1 cellular context compared by ENCODE assay signal in the genomic region with DNA sequence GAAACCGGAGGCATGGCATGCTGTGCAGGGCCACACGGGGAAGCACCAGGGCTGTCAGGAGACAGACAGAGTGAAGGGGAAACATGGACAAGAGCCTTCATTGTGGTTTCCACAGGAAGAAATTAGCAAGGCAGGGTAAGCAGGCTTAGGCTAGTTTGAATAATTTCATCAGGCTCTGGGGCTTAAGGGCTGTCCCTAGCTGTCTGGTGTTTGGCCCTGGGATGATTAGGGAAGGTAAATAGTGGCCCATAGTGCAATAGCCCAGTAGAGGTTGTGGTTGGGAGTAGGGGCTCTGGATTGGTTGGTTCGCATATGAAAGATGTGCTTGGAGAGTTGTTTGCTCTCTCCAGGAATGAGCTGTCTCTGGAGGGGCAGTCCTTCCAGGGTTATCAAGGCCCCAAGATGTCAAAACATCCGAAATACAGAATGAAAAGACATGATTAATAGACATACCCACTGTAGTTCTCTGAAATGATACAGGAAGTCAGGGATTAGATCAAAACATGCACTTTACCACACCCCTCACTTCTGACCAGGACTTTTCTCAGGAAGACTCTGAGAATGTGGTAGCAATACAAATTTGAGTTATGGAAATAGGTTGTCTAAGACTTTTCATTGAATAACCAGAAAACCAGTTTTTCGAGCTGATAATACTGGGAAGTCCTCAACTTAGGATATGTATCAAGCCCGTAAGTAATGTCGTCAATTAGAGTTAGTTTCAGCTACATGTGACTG.
TF ChIP-seq lines count a peak whose summit lies in the region.

No MANE protein-coding gene starts in this region.

TF ChIP-seq in K562, 482 proteins besides CTCF, POLR2A, EP300 and RAD21 (continued from another document and continues in another):
- TF ChIP-seq, protein P1, sequence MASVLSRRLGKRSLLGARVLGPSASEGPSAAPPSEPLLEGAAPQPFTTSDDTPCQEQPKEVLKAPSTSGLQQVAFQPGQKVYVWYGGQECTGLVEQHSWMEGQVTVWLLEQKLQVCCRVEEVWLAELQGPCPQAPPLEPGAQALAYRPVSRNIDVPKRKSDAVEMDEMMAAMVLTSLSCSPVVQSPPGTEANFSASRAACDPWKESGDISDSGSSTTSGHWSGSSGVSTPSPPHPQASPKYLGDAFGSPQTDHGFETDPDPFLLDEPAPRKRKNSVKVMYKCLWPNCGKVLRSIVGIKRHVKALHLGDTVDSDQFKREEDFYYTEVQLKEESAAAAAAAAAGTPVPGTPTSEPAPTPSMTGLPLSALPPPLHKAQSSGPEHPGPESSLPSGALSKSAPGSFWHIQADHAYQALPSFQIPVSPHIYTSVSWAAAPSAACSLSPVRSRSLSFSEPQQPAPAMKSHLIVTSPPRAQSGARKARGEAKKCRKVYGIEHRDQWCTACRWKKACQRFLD (CRISPR knock-in tag; IDR thresholded peaks at IDR 0.05): peak; percentile 47; the same call in 1 of the 2 replicates
- TF ChIP-seq RNF2 (IDR thresholded peaks at IDR 0.05): peak; percentile 29; the same call in 1 of the 2 replicates
- no peak for TF ChIP-seq SMAD4 (CRISPR knock-in tag; conservative IDR thresholded peaks at IDR 0.05)
- TF ChIP-seq KDM2B (CRISPR knock-in tag; IDR thresholded peaks at IDR 0.05): no peak
- TF ChIP-seq SMAD3 (CRISPR knock-in tag; conservative IDR thresholded peaks at IDR 0.05): no peak
- 0 out of 2 replicates have a peak, but pooled peaks have one; percentile 23 for TF ChIP-seq MYBL2 (IDR thresholded peaks at IDR 0.05; ENCODE audit: low read depth)
- TF ChIP-seq MYBL2 (CRISPR knock-in tag; IDR thresholded peaks at IDR 0.05; ENCODE audit: borderline replicate concordance): no peak
- no peak for TF ChIP-seq TFE3 (CRISPR knock-in tag; IDR thresholded peaks at IDR 0.05)
- no peak for TF ChIP-seq DEAF1 (CRISPR knock-in tag; IDR thresholded peaks at IDR 0.05)
- TF ChIP-seq, protein P2, sequence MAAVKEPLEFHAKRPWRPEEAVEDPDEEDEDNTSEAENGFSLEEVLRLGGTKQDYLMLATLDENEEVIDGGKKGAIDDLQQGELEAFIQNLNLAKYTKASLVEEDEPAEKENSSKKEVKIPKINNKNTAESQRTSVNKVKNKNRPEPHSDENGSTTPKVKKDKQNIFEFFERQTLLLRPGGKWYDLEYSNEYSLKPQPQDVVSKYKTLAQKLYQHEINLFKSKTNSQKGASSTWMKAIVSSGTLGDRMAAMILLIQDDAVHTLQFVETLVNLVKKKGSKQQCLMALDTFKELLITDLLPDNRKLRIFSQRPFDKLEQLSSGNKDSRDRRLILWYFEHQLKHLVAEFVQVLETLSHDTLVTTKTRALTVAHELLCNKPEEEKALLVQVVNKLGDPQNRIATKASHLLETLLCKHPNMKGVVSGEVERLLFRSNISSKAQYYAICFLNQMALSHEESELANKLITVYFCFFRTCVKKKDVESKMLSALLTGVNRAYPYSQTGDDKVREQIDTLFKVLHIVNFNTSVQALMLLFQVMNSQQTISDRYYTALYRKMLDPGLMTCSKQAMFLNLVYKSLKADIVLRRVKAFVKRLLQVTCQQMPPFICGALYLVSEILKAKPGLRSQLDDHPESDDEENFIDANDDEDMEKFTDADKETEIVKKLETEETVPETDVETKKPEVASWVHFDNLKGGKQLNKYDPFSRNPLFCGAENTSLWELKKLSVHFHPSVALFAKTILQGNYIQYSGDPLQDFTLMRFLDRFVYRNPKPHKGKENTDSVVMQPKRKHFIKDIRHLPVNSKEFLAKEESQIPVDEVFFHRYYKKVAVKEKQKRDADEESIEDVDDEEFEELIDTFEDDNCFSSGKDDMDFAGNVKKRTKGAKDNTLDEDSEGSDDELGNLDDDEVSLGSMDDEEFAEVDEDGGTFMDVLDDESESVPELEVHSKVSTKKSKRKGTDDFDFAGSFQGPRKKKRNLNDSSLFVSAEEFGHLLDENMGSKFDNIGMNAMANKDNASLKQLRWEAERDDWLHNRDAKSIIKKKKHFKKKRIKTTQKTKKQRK (IDR thresholded peaks at IDR 0.05; ENCODE audit: borderline replicate concordance, low read depth, low read length): no peak
- TF ChIP-seq ESRRA (IDR thresholded peaks at IDR 0.05; ENCODE audit: borderline replicate concordance, low read depth): peak; percentile 34; the same call in 1 of the 2 replicates
- TF ChIP-seq ILF3 (IDR thresholded peaks at IDR 0.05; ENCODE audit: borderline replicate concordance): no peak
- TF ChIP-seq NR2C1 (IDR thresholded peaks at IDR 0.05): peak; percentile 56
- peak; percentile 91 for TF ChIP-seq NR2C1 (tag; IDR thresholded peaks at IDR 0.05)
- TF ChIP-seq ETV1 (tag; conservative IDR thresholded peaks at IDR 0.05; ENCODE audit: low read depth): peak; percentile 89
- peak in 1 of 2 experiments; percentile 79; a peak in 1 of 4 replicates for TF ChIP-seq TBL1XR1 (IDR thresholded peaks at IDR 0.05; ENCODE audit: low read length in 2 of 2)
- peak; percentile 23; the same call in 1 of the 2 replicates for TF ChIP-seq MGA (IDR thresholded peaks at IDR 0.05)
- TF ChIP-seq, protein P3, sequence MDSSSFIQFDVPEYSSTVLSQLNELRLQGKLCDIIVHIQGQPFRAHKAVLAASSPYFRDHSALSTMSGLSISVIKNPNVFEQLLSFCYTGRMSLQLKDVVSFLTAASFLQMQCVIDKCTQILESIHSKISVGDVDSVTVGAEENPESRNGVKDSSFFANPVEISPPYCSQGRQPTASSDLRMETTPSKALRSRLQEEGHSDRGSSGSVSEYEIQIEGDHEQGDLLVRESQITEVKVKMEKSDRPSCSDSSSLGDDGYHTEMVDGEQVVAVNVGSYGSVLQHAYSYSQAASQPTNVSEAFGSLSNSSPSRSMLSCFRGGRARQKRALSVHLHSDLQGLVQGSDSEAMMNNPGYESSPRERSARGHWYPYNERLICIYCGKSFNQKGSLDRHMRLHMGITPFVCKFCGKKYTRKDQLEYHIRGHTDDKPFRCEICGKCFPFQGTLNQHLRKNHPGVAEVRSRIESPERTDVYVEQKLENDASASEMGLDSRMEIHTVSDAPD (CRISPR knock-in tag; IDR thresholded peaks at IDR 0.05): no peak
- TF ChIP-seq, protein P4, sequence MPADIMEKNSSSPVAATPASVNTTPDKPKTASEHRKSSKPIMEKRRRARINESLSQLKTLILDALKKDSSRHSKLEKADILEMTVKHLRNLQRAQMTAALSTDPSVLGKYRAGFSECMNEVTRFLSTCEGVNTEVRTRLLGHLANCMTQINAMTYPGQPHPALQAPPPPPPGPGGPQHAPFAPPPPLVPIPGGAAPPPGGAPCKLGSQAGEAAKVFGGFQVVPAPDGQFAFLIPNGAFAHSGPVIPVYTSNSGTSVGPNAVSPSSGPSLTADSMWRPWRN (IDR thresholded peaks at IDR 0.05; ENCODE audit: low read depth): peak; percentile 45; the same call in 1 of the 2 replicates
- 0 out of 2 replicates have a peak, but pooled peaks have one; percentile 64 for TF ChIP-seq GTF2E2 (tag; IDR thresholded peaks at IDR 0.05)
- 0 out of 2 replicates have a peak, but pooled peaks have one; percentile 42 for TF ChIP-seq ZNF644 (tag; IDR thresholded peaks at IDR 0.05; ENCODE audit: low read depth)
- TF ChIP-seq FOXA3 (CRISPR knock-in tag; conservative IDR thresholded peaks at IDR 0.05 in 1 of 2, IDR thresholded peaks at IDR 0.05 in 1 of 2): peak in 1 of 2 experiments; percentile 83; a peak in 2 of 4 replicates
- TF ChIP-seq XRCC4 (IDR thresholded peaks at IDR 0.05; ENCODE audit: extremely low read depth, insufficient read depth, insufficient read length): no peak
- no peak for TF ChIP-seq ASH1L (IDR thresholded peaks at IDR 0.05; ENCODE audit: borderline replicate concordance, low read depth, partially characterized antibody)
- TF ChIP-seq LEF1 (IDR thresholded peaks at IDR 0.05): 0 out of 2 replicates have a peak, but pooled peaks have one; percentile 53
- 0 out of 2 replicates have a peak, but pooled peaks have one; percentile 23 for TF ChIP-seq CBFA2T3 (IDR thresholded peaks at IDR 0.05)
